ENCODE assay signal across 23 cellular contexts in the genomic region with DNA sequence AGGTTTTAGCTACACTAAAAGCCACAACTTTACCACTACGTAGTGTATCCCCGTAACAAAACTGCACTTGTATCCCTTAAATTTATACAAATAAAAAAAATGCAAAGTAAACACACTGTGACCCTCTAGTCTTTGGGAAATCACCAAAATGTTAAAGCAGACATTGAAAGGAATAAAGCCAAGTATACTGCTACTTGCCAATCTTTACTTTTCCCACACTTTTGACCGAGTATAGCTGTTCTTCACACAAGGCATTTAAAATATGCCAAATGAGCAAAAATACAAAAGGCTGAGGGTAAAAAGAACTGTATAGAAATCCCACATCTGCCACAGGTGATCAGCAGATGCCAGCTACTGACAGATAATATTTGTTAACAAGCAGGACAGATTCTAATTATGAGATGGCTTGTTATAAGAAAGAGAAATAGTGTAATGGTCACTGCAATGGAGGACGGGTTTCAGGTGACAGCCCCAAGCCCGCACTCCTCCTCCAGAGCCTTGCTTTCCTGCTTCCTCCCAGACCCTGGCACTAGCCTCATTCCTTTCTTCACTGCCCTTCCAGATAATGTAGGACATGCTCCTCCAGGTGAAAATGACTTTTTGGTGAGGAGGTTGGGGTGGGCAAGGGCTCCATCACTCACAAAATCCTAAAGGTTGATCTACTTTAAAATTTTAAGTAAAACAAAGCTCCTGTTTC. TPM values are rescaled to one million over a fixed set of nuclear protein-coding genes. Genes with fewer than 3 reads are reported as not detected.
"Had no signal": no experiment of that assay in that cellular context is flagged by ENCODE, and none has a peak within 500 bp of the region (broad histone marks: within the 10 kb centered on the region; RNA-seq: fewer than 3 reads in every experiment).

No MANE protein-coding gene starts in this region.

- H3K9me3 ChIP-seq: esophagus squamous epithelium, gastroesophageal sphincter, left ventricle myocardium inferior, right atrium auricular region, suprapubic skin, thyroid gland had no signal

- H3K36me3 ChIP-seq: esophagus squamous epithelium, gastroesophageal sphincter, left ventricle myocardium inferior, right atrium auricular region, suprapubic skin, thyroid gland had no signal

- H3K27me3 ChIP-seq: esophagus squamous epithelium, gastroesophageal sphincter, right atrium auricular region, suprapubic skin, thyroid gland had no signal

- H3K27ac ChIP-seq: esophagus squamous epithelium, gastroesophageal sphincter, left ventricle myocardium inferior, right atrium auricular region, suprapubic skin, thyroid gland had no signal

- H3K4me3 ChIP-seq: esophagus squamous epithelium, gastroesophageal sphincter, left ventricle myocardium inferior, lung, right atrium auricular region, smooth muscle cell, suprapubic skin, thyroid gland had no signal

- H3K4me2 ChIP-seq: smooth muscle cell had no signal

- H3K4me1 Mint-ChIP-seq: immature natural killer cell; naive B cell; nephron; stimulated activated effector memory CD8-positive, alpha-beta T cell treated with anti-CD3 and anti-CD28 coated beads, Interleukin-12 subunit alpha, Interleukin-12 subunit beta, amount 100 ng/mL, for 72 hours had no signal

- DNase-seq: effector memory CD8-positive, alpha-beta T cell; esophagus squamous epithelium; foreskin fibroblast; glutamatergic neuron; immature natural killer cell; left ventricle myocardium inferior; mesenchymal stem cell; naive B cell; posterior cingulate gyrus; stimulated activated CD4-positive, alpha-beta T cell treated with anti-CD3 and anti-CD28 coated beads, Interleukin-4, amount 100 ng/mL, for 1 hour; stimulated activated CD8-positive, alpha-beta memory T cell treated with anti-CD3 and anti-CD28 coated beads, Interleukin-4, amount 100 ng/mL, for 48 hours; stimulated activated naive CD8-positive, alpha-beta T cell treated with anti-CD3 and anti-CD28 coated beads, Interleukin-15, Interleukin-2, amounts not matched to agents 100 U/mL and 50 U/mL, for 24 hours; thyroid gland had no signal

- H3K36me3 Mint-ChIP-seq: immature natural killer cell; naive B cell; stimulated activated effector memory CD8-positive, alpha-beta T cell treated with anti-CD3 and anti-CD28 coated beads, Interleukin-12 subunit alpha, Interleukin-12 subunit beta, amount 100 ng/mL, for 72 hours; type B pancreatic cell had no signal

- ATAC-seq: effector memory CD8-positive, alpha-beta T cell; gastroesophageal sphincter; stimulated activated effector memory CD8-positive, alpha-beta T cell treated with anti-CD3 and anti-CD28 coated beads, Interleukin-12 subunit alpha, Interleukin-12 subunit beta, amount 100 ng/mL, for 72 hours; stimulated activated naive CD8-positive, alpha-beta T cell treated with anti-CD3 and anti-CD28 coated beads, Interleukin-15, Interleukin-2, amounts not matched to agents 100 U/mL and 50 U/mL, for 24 hours had no signal

- H3K4me1 ChIP-seq: esophagus squamous epithelium, gastroesophageal sphincter, left ventricle myocardium inferior, right atrium auricular region, suprapubic skin, thyroid gland had no signal

- H3K27me3 Mint-ChIP-seq: dendritic cell treated with granulocyte-macrophage colony-stimulating factor and Interleukin-4, amounts not matched to agents 40 ng/mL and 50 ng/mL, for 4 days; effector memory CD8-positive, alpha-beta T cell; naive B cell; type B pancreatic cell had no signal

- H3K4me3 Mint-ChIP-seq: dendritic cell treated with granulocyte-macrophage colony-stimulating factor and Interleukin-4, amounts not matched to agents 40 ng/mL and 50 ng/mL, for 4 days; effector memory CD8-positive, alpha-beta T cell; immature natural killer cell; naive B cell; nephron; stimulated activated effector memory CD8-positive, alpha-beta T cell treated with anti-CD3 and anti-CD28 coated beads, Interleukin-12 subunit alpha, Interleukin-12 subunit beta, amount 100 ng/mL, for 72 hours; type B pancreatic cell had no signal

- H3K9me3 Mint-ChIP-seq: dendritic cell treated with granulocyte-macrophage colony-stimulating factor and Interleukin-4, amounts not matched to agents 40 ng/mL and 50 ng/mL, for 4 days; effector memory CD8-positive, alpha-beta T cell; naive B cell; nephron; stimulated activated effector memory CD8-positive, alpha-beta T cell treated with anti-CD3 and anti-CD28 coated beads, Interleukin-12 subunit alpha, Interleukin-12 subunit beta, amount 100 ng/mL, for 72 hours; type B pancreatic cell had no signal

- H3K27ac Mint-ChIP-seq: dendritic cell treated with granulocyte-macrophage colony-stimulating factor and Interleukin-4, amounts not matched to agents 40 ng/mL and 50 ng/mL, for 4 days; effector memory CD8-positive, alpha-beta T cell; immature natural killer cell; nephron; stimulated activated effector memory CD8-positive, alpha-beta T cell treated with anti-CD3 and anti-CD28 coated beads, Interleukin-12 subunit alpha, Interleukin-12 subunit beta, amount 100 ng/mL, for 72 hours; type B pancreatic cell had no signal

RNA-seq across cellular contexts. Expression of a gene that starts 18.1 kb away (rescaled TPM):
- polyA plus RNA-seq: immature natural killer cell, keratinocyte had no signal
